20 cellular contexts compared by ENCODE assay signal in genomic region chr21:45341779-45342178, GRCh38. TPM values are rescaled to one million over a fixed set of nuclear protein-coding genes. Genes with fewer than 3 reads are reported as not detected.
DNase-seq lines count a peak whose midpoint lies in the region; ATAC-seq and TF ChIP-seq lines count a peak whose summit lies in the region.
"Had no signal": no experiment of that assay in that cellular context is flagged by ENCODE, and none has a peak within 500 bp of the region (broad histone marks: within the 10 kb centered on the region; RNA-seq: fewer than 3 reads in every experiment).

No MANE protein-coding gene starts in this region.

- H3K36me3 Mint-ChIP-seq in MCF 10A (ENCODE audit: insufficient read depth, unreplicated experiment), result peaks cover 5% of the 10 kb centered on the region

- CTCF ChIA-PET in MCF 10A (lab: Yijun Ruan, JAX), result no interaction called here
- CTCF ChIA-PET in RWPE1 (lab: Yijun Ruan, JAX), result no interaction called here

- no peaks in the 10 kb centered on the region for H3K9me3 ChIP-seq in breast epithelium
- no peaks in the 10 kb centered on the region for H3K9me3 ChIP-seq in left lung
- H3K9me3 ChIP-seq in gastrocnemius medialis, result no peaks in the 10 kb centered on the region
- H3K9me3 ChIP-seq: A549, adrenal gland, transverse colon had no signal

- POLR2A ChIA-PET in MCF 10A (lab: Yijun Ruan, JAX), result interaction anchor here (0.6 to 1.0 kb wide), 3 partner anchors 12 to 49 kb away, joined by 3 read pairs; no protein-coding TSS in a partner anchor
- POLR2A ChIA-PET in RWPE1 (lab: Yijun Ruan, JAX; ENCODE audit: low non-redundant PET), result no interaction called here

- H3K4me1 ChIP-seq in breast epithelium, result no peaks in the 10 kb centered on the region
- peaks cover 0 to 7% of the 10 kb centered on the region in 2 donors for H3K4me1 ChIP-seq in left lung
- H3K4me1 ChIP-seq in gastrocnemius medialis, result no peaks in the 10 kb centered on the region
- H3K4me1 ChIP-seq: adrenal gland, parathyroid adenoma, transverse colon had no signal

- no peak overlapping the region for H3K4me3 ChIP-seq in breast epithelium
- H3K4me3 ChIP-seq in epithelial cell of esophagus (ENCODE audit: low read length), result no peak overlapping the region
- no peak overlapping the region for H3K4me3 ChIP-seq in left lung
- no peak overlapping the region for H3K4me3 ChIP-seq in gastrocnemius medialis
- H3K4me3 ChIP-seq: A549, adrenal gland, dorsolateral prefrontal cortex, hepatocyte, skin epidermis, transverse colon had no signal

- TF ChIP-seq POLR2A in breast epithelium (IDR thresholded peaks at IDR 0.05) (no peak), gastrocnemius medialis (IDR thresholded peaks at IDR 0.05) (no peak)

- H3K36me3 ChIP-seq in breast epithelium, result no peaks in the 10 kb centered on the region
- H3K36me3 ChIP-seq in left lung, result no peaks in the 10 kb centered on the region
- H3K36me3 ChIP-seq in gastrocnemius medialis, result no peaks in the 10 kb centered on the region
- H3K36me3 ChIP-seq: adrenal gland, transverse colon had no signal

- H3K4me1 Mint-ChIP-seq in MCF 10A (ENCODE audit: insufficient read depth, unreplicated experiment), result peaks cover 9% of the 10 kb centered on the region

- TF ChIP-seq CTCF in MCF 10A (IDR thresholded peaks at IDR 0.05; ENCODE audit: unreplicated experiment) (no peak), breast epithelium (IDR thresholded peaks at IDR 0.05) (no peak), RWPE1 (conservative IDR thresholded peaks at IDR 0.05; ENCODE audit: low read depth) (no peak), epithelial cell of esophagus (IDR thresholded peaks at IDR 0.05; ENCODE audit: insufficient read depth, low read depth, low read length, missing control alignments) (no peak), left lung (IDR thresholded peaks at IDR 0.05) (no peak), gastrocnemius medialis (IDR thresholded peaks at IDR 0.05 in 4 of 5, conservative IDR thresholded peaks at IDR 0.05 in 1 of 5) (no peak)

- peaks cover 8% of the 10 kb centered on the region for H3K9me3 Mint-ChIP-seq in MCF 10A (ENCODE audit: unreplicated experiment)
- H3K9me3 Mint-ChIP-seq: activated CD8-positive, alpha-beta T cell treated with anti-CD3 and anti-CD28 coated beads for 36 hours had no signal

- intact Hi-C loops in MCF 10A (cut with micrococcal nuclease), result no loop called here
- intact Hi-C loops in breast epithelium (cut with DNase I; ENCODE audit: low total_unique reads), result no loop called here
- intact Hi-C loops in left lung (cut with DNase I), result no loop called here
- intact Hi-C loops in gastrocnemius medialis (cut with DNase I; ENCODE audit: low total_unique reads), result no loop called here

- H3K27ac Mint-ChIP-seq in MCF 10A (ENCODE audit: low read depth, unreplicated experiment), result no peak overlapping the region
- H3K27ac Mint-ChIP-seq: activated CD8-positive, alpha-beta T cell treated with anti-CD3 and anti-CD28 coated beads for 36 hours had no signal

- in situ Hi-C loops in gastrocnemius medialis (cut with MboI; ENCODE audit: low sequenced_read_pairs in 4 of 4), result no loop called here

- H3K27ac ChIP-seq in breast epithelium (no peak overlapping the region), RWPE1 (peak overlapping the region; percentile 64), left lung (no peak overlapping the region), gastrocnemius medialis (no peak overlapping the region)
- H3K27ac ChIP-seq: A549, adrenal gland, hepatocyte, parathyroid adenoma, skin epidermis, transverse colon had no signal

- BruUV-seq in MCF 10A (replicated peaks; lab: Mats Ljungman, UMichigan), result no TSS peak

- ATAC-seq in left lung, result no peak
- ATAC-seq in left lobe of liver, result no peak
- no peak for ATAC-seq in gastrocnemius medialis
- ATAC-seq: A549; activated CD8-positive, alpha-beta T cell treated with anti-CD3 and anti-CD28 coated beads for 36 hours; left cardiac atrium; SK-N-SH treated with all-trans-retinoic acid at 6 μM for 48 hours had no signal

- no peaks in the 10 kb centered on the region for H3K27me3 ChIP-seq in breast epithelium
- no peaks in the 10 kb centered on the region for H3K27me3 ChIP-seq in left lung
- peaks cover 0 to 7% (median 4%) of the 10 kb centered on the region in 3 donors for H3K27me3 ChIP-seq in gastrocnemius medialis
- H3K27me3 ChIP-seq: adrenal gland, hepatocyte, transverse colon had no signal

- DNase-seq in MCF 10A (ENCODE audit: unreplicated experiment), result peak; percentile 77
- DNase-seq in breast epithelium (ENCODE audit: low spot score in 2 of 2), result no peak
- DNase-seq in RWPE1 (ENCODE audit: low spot score), result peak; percentile 48
- DNase-seq in epithelial cell of esophagus (ENCODE audit: low read depth), result peak; percentile 70
- no peak for DNase-seq in left lung
- no peak for DNase-seq in left lobe of liver (ENCODE audit: low spot score)
- DNase-seq in SHP77 treated with DMSO at 0.1 percent for 48 hours (lab: John Stamatoyannopoulos, UW), result no peak
- no peak for DNase-seq in gastrocnemius medialis
- DNase-seq: activated CD8-positive, alpha-beta T cell treated with anti-CD3 and anti-CD28 coated beads for 36 hours; adrenal gland; EL; left cardiac atrium; NCI-H2171 treated with DMSO at 0.1 percent for 48 hours; transverse colon had no signal

- H3K4me3 Mint-ChIP-seq in MCF 10A (ENCODE audit: unreplicated experiment), result no peak overlapping the region
- H3K4me3 Mint-ChIP-seq: activated CD8-positive, alpha-beta T cell treated with anti-CD3 and anti-CD28 coated beads for 36 hours had no signal

- no peaks in the 10 kb centered on the region for H3K27me3 Mint-ChIP-seq in MCF 10A (ENCODE audit: insufficient read depth, unreplicated experiment)

RNA-seq across cellular contexts. Expression of gene POFUT2, which starts 54.1 kb away (rescaled TPM):
- total RNA-seq in MCF 10A (2022) (25.2 and 31.3 TPM in 2 replicates), breast epithelium (10 to 100 TPM; 20.0 to 22.9 (median 22.1) TPM), left lung (10 to 100 TPM; 31.6 to 35.1 TPM), left lobe of liver (17.5 TPM), gastrocnemius medialis (10 to 100 TPM in 1 of 4 donors, 1 to 10 TPM in 3; 4.8 to 11.0 (median 5.9) TPM)

Comparison
In these comparisons a context has a peak if more than half of its experiments do, and no peak if none do; other contexts are left out.
1. DNase-seq: peak in MCF 10A (single experiment), RWPE1 (single experiment) and epithelial cell of esophagus (single experiment); none in breast epithelium (0 of 2), left lung (0 of 2), left lobe of liver (single experiment), SHP77 treated with DMSO at 0.1 percent for 48 hours (single experiment) and gastrocnemius medialis (0 of 2).